8 cellular contexts compared by ENCODE assay signal in the genomic region with DNA sequence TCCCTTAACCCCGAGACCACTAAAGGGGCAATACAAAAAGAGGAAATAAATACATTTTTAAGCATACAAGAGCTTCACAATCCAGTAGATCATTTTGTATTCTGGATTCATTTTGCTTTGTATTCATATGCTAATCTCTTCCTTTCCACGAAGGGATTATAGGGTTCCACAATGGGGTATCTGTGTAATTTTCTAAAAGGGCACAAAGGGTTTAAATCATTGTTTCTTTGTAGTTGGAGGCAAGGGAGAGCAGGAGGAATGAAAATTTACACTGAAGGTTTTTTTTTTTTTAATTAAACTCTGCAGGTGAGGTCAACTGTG. TPM values are rescaled to one million over a fixed set of nuclear protein-coding genes. Genes with fewer than 3 reads are reported as not detected.
DNase-seq lines count a peak whose midpoint lies in the region; ATAC-seq and TF ChIP-seq lines count a peak whose summit lies in the region.

No MANE protein-coding gene starts in this region.

- TF ChIP-seq CTCF in AG04450 (IDR thresholded peaks at IDR 0.05; ENCODE audit: low read depth, low read length) (no peak), KMS-11 (conservative IDR thresholded peaks at IDR 0.05; ENCODE audit: low read depth, low read length) (no peak)

- H3K4me3 Mint-ChIP-seq in central memory CD8-positive, alpha-beta T cell: peak overlapping the region; percentile 98

- DNase-seq in AG04450 (ENCODE audit: low read depth, low spot score) (no peak), NCI-H187 treated with DMSO at 0.1 percent for 48 hours (lab: John Stamatoyannopoulos, UW) (no peak), middle frontal gyrus (ENCODE audit: extremely low spot score, low spot score) (no peak)
- DNase-seq in central memory CD8-positive, alpha-beta T cell (ENCODE audit: low spot score in 2 of 2): no peak
- no peak for DNase-seq in stimulated activated CD4-positive, alpha-beta T cell treated with anti-CD3 and anti-CD28 coated beads, Interleukin-1b, Interleukin-23, amount 100 ng/mL, for 48 hours

- no peaks in the 10 kb centered on the region; the same call in 1 of the 2 replicates for H3K9me3 ChIP-seq in AG04450 (ENCODE audit: control insufficient read depth, insufficient read depth, low read length)
- no peaks in the 10 kb centered on the region for H3K9me3 ChIP-seq in muscle layer of duodenum (ENCODE audit: control insufficient read depth in 1 of 2, low read length in 2 of 2)

- peak overlapping the region; percentile 62 for H3K4me2 ChIP-seq in KMS-11

- peaks cover 36% of the 10 kb centered on the region for H3K79me2 ChIP-seq in KMS-11 (ENCODE audit: insufficient read depth, low read depth)

- peaks cover 44% of the 10 kb centered on the region for H3K4me1 Mint-ChIP-seq in central memory CD8-positive, alpha-beta T cell

- peaks cover 20% of the 10 kb centered on the region for H3K36me3 Mint-ChIP-seq in central memory CD8-positive, alpha-beta T cell (ENCODE audit: insufficient read depth)

- no peaks in the 10 kb centered on the region for H3K27me3 ChIP-seq in AG04450 (ENCODE audit: control insufficient read depth, insufficient read depth, low read length)
- no peaks in the 10 kb centered on the region for H3K27me3 ChIP-seq in KMS-11 (ENCODE audit: insufficient read depth, low read depth)
- no peaks in the 10 kb centered on the region for H3K27me3 ChIP-seq in muscle layer of duodenum (ENCODE audit: low read depth, low read length)

- peak overlapping the region; percentile 82 for H2AFZ ChIP-seq in KMS-11 (ENCODE audit: low read depth)

- H3K9ac ChIP-seq in KMS-11: peak overlapping the region; percentile 84

- peak overlapping the region; percentile 97 for H3K27ac ChIP-seq in AG04450 (ENCODE audit: low read depth, low read length)
- H3K27ac ChIP-seq in KMS-11: peak overlapping the region; percentile 90
- peak overlapping the region; percentile 97 for H3K27ac ChIP-seq in muscle layer of duodenum (ENCODE audit: low read length)

- H4K20me1 ChIP-seq in KMS-11 (ENCODE audit: insufficient read depth): peaks cover 22% of the 10 kb centered on the region

- CTCF ChIA-PET in AG04450 (lab: Charles Lee): interaction anchor here (1.0 to 1.3 kb wide), 3 partner anchors 75 to 146 kb away, joined by 4 to 7 read pairs (median 5); no protein-coding TSS in a partner anchor

- no peaks in the 10 kb centered on the region for H3K27me3 Mint-ChIP-seq in central memory CD8-positive, alpha-beta T cell

- H3K27ac Mint-ChIP-seq in central memory CD8-positive, alpha-beta T cell (ENCODE audit: low read depth): peak overlapping the region; percentile 98

- peaks cover 10% of the 10 kb centered on the region; the same call in 1 of the 2 replicates for H3K36me3 ChIP-seq in KMS-11 (ENCODE audit: insufficient read depth)
- peaks cover 0 to 5% of the 10 kb centered on the region in 2 donors for H3K36me3 ChIP-seq in muscle layer of duodenum (ENCODE audit: control insufficient read depth in 1 of 2, insufficient read depth in 2 of 2, low read length in 2 of 2)

- H3K4me1 ChIP-seq in KMS-11 (ENCODE audit: low read depth, poor library complexity, severe bottlenecking): peaks cover 30% of the 10 kb centered on the region
- peaks cover 5 to 26% of the 10 kb centered on the region in 2 donors for H3K4me1 ChIP-seq in muscle layer of duodenum (ENCODE audit: control insufficient read depth in 1 of 2, insufficient read depth in 2 of 2, low read length in 2 of 2)

- POLR2A ChIA-PET in AG04450 (lab: Yijun Ruan, JAX): interaction anchor here (0.6 to 1.6 kb wide), 24 partner anchors 9 to 297 kb away, joined by 3 to 9 read pairs (median 5); a partner anchor contains a TSS

- no peaks in the 10 kb centered on the region for H3K9me3 Mint-ChIP-seq in central memory CD8-positive, alpha-beta T cell

- H3K4me3 ChIP-seq in AG04450 (ENCODE audit: low read depth, low read length) (peak overlapping the region; percentile 70), KMS-11 (IDR thresholded peaks at IDR 0.05; ENCODE audit: insufficient read depth, low read depth, low read length) (no peak overlapping the region), muscle layer of duodenum (ENCODE audit: low read depth in 1 of 2, low read length in 2 of 2) (peak overlapping the region; percentile 77 to 80)

- no peak for ATAC-seq in central memory CD8-positive, alpha-beta T cell (replicated peaks; ENCODE audit: extremely low read depth, poor library complexity, severe bottlenecking)
- ATAC-seq in HG03342 (IDR thresholded peaks at IDR 0.05; ENCODE audit: unreplicated experiment): no peak

RNA-seq across cellular contexts. Expression of a gene that starts 0.6 kb away (rescaled TPM):
- polyA plus RNA-seq in AG04450 (2011; rRNA removed): 13.6 and 14.7 TPM in 2 replicates
- 29.1 and 39.4 TPM in 2 replicates for polyA minus RNA-seq in AG04450 (2011; rRNA and poly(A)+ RNA removed)

RNA-seq across cellular contexts. Expression of a gene that starts 47.9 kb away (rescaled TPM):
- polyA plus RNA-seq in AG04450 (2011; rRNA removed): not detected in 2 replicates
- polyA minus RNA-seq in AG04450 (2011; rRNA and poly(A)+ RNA removed): not detected in 2 replicates
